Comparison of ENCODE assay signal across 1 cellular context in the genomic region with DNA sequence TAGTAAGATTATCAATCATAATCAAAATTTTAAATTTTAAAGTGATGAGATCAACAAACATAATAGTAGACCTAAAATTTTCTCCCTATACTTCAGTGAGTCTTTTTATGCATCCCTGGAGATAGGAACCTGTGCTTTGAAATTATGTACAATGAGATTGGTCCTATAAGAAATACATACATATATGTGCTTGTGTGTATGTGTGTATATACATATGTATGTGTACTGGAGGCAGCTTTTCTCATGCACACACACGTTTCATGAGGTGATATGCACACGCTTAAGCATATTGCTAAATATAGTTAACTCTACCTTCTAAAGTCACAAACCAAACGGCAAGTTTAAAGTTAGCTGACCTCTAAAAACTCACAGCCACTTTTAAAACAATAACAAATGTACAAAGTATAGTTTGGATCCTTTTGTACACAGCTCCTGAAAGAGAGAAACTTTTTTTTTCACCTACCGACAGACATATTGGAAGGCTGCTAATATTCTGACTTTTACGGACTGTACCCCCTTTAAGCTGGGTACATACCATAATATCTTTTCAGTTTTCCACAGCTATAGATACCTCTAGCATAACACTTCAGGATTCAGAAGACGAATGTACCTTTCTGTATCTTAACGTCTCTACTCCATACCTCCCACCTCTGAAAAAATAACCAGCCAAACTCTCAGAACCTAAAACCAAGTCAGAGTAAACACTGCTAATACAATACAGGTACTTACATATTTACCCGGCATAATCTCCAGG.
TF ChIP-seq lines count a peak whose summit lies in the region.

No MANE protein-coding gene starts in this region.

TF ChIP-seq in K562, 482 proteins besides CTCF, POLR2A, EP300 and RAD21 (continued from another document):
- TF ChIP-seq POLR2G (IDR thresholded peaks at IDR 0.05; ENCODE audit: low read depth, low read length) = no peak
- TF ChIP-seq RUNX1 (IDR thresholded peaks at IDR 0.05; ENCODE audit: low read depth) = no peak
